9 cellular contexts compared by ENCODE assay signal in genomic region chr10:114073787-114074186, GRCh38. TPM values are rescaled to one million over a fixed set of nuclear protein-coding genes. Genes with fewer than 3 reads are reported as not detected.
DNase-seq lines count a peak whose midpoint lies in the region; ATAC-seq, FAIRE-seq and TF ChIP-seq lines count a peak whose summit lies in the region.
"Had no signal": no experiment of that assay in that cellular context is flagged by ENCODE, and none has a peak within 500 bp of the region (broad histone marks: within the 10 kb centered on the region; RNA-seq: fewer than 3 reads in every experiment).

No MANE protein-coding gene starts in this region.

- H3K36me3 Mint-ChIP-seq in immature natural killer cell = no peaks in the 10 kb centered on the region

- peak overlapping the region; percentile 26 to 81 (median 76) for H3K4me3 Mint-ChIP-seq in immature natural killer cell

- TF ChIP-seq POLR2A in GM12891 (IDR thresholded peaks at IDR 0.05; ENCODE audit: low read depth, low read length) = no peak

- no peak for DNase-seq in GM12891 (ENCODE audit: insufficient read length, low spot score)
- DNase-seq in MV-4-11 (lab: John Stamatoyannopoulos, UW) = peak; percentile 32
- peak; percentile 18 to 48 (median 20) for DNase-seq in immature natural killer cell
- no peak for DNase-seq in LoVo (ENCODE audit: low spot score)
- DNase-seq in NCI-H146 (lab: John Stamatoyannopoulos, UW) = no peak
- DNase-seq: activated CD4-positive, alpha-beta T cell treated with anti-CD3 and anti-CD28 coated beads, Interleukin-2, amount 50 U/mL, for 4 hours had no signal

- peak; percentile 42 for ATAC-seq in GM19468 (IDR thresholded peaks at IDR 0.05; ENCODE audit: extremely low read depth, unreplicated experiment)
- ATAC-seq in GM18517 (IDR thresholded peaks at IDR 0.05; ENCODE audit: unreplicated experiment) = no peak
- ATAC-seq: Right ventricle myocardium inferior had no signal

- no peaks in the 10 kb centered on the region for H3K9me3 Mint-ChIP-seq in immature natural killer cell

- H3K27me3 Mint-ChIP-seq in immature natural killer cell (ENCODE audit: low read depth in 3 of 3) = peaks cover 0 to 1% (median 0%) of the 10 kb centered on the region in 3 donors

- H3K4me1 Mint-ChIP-seq in immature natural killer cell = peaks cover 46 to 47% of the 10 kb centered on the region in 2 donors

- peak overlapping the region in 5 of 6 donors; percentile 36 to 80 (median 73) for H3K27ac Mint-ChIP-seq in immature natural killer cell

- peak; percentile 88 for FAIRE-seq in GM12891 (lab: Jason Lieb, UNC)

TF ChIP-seq in GM12891, 5 proteins besides CTCF, POLR2A, EP300 and RAD21:
- no peak for TF ChIP-seq SPI1 (IDR thresholded peaks at IDR 0.05; ENCODE audit: low read depth, low read length)
- TF ChIP-seq POLR2AphosphoS5 (IDR thresholded peaks at IDR 0.05; ENCODE audit: low read depth, low read length) = no peak
- TF ChIP-seq PAX5 (IDR thresholded peaks at IDR 0.05; ENCODE audit: insufficient read depth, low read length, severe bottlenecking) = no peak
- no peak for TF ChIP-seq POU2F2 (IDR thresholded peaks at IDR 0.05; ENCODE audit: low read depth, low read length)
- no peak for TF ChIP-seq TAF1 (IDR thresholded peaks at IDR 0.05; ENCODE audit: low read depth, low read length)
TF ChIP-seq in GM12891: peak in this region for 0.

RNA-seq across cellular contexts. Expression of gene ADRB1, which starts 30.1 kb away (rescaled TPM):
- 2.6 TPM for polyA plus RNA-seq in GM12891 (2012; ENCODE audit: low read depth, missing spikeins)
- polyA plus RNA-seq in immature natural killer cell = under 1 TPM in 2 of 3 donors, not detected in 1; 0.10 to 0.12 TPM

Comparison
In these comparisons a context has a peak if more than half of its experiments do, and no peak if none do; other contexts are left out.
1. DNase-seq: peak in MV-4-11 (single experiment) and immature natural killer cell (3 of 3); none in GM12891 (single experiment), LoVo (single experiment) and NCI-H146 (single experiment).